In genomic region chrX:45363596-45363995, GRCh38 we compare ENCODE assay signal across 1 cellular context.
TF ChIP-seq lines count a peak whose summit lies in the region.

No MANE protein-coding gene starts in this region.

TF ChIP-seq in SK-N-SH treated with all-trans-retinoic acid at 6 μM for 48 hours, 23 proteins besides CTCF, POLR2A, EP300 and RAD21 (continued from another document):
- TF ChIP-seq TSHZ2 (CRISPR knock-in tag; IDR thresholded peaks at IDR 0.05) (no peak), OSR1 (CRISPR knock-in tag; IDR thresholded peaks at IDR 0.05) (no peak), ESRRG (CRISPR knock-in tag; IDR thresholded peaks at IDR 0.05) (no peak), CREB5 (CRISPR knock-in tag; IDR thresholded peaks at IDR 0.05; ENCODE audit: low read depth) (no peak), TOX (CRISPR knock-in tag; IDR thresholded peaks at IDR 0.05; ENCODE audit: borderline replicate concordance) (no peak), ZNF70 (CRISPR knock-in tag; IDR thresholded peaks at IDR 0.05) (no peak), BACH2 (CRISPR knock-in tag; IDR thresholded peaks at IDR 0.05; ENCODE audit: borderline replicate concordance) (no peak), GLIS3 (CRISPR knock-in tag; IDR thresholded peaks at IDR 0.05) (no peak), ZNF565 (CRISPR knock-in tag; conservative IDR thresholded peaks at IDR 0.05; ENCODE audit: low read depth) (no peak), RARB (CRISPR knock-in tag; IDR thresholded peaks at IDR 0.05) (no peak), ARNTL (CRISPR knock-in tag; IDR thresholded peaks at IDR 0.05; ENCODE audit: borderline replicate concordance, low read depth) (no peak)
